Comparison of ENCODE assay signal across 10 cellular contexts in the genomic region with DNA sequence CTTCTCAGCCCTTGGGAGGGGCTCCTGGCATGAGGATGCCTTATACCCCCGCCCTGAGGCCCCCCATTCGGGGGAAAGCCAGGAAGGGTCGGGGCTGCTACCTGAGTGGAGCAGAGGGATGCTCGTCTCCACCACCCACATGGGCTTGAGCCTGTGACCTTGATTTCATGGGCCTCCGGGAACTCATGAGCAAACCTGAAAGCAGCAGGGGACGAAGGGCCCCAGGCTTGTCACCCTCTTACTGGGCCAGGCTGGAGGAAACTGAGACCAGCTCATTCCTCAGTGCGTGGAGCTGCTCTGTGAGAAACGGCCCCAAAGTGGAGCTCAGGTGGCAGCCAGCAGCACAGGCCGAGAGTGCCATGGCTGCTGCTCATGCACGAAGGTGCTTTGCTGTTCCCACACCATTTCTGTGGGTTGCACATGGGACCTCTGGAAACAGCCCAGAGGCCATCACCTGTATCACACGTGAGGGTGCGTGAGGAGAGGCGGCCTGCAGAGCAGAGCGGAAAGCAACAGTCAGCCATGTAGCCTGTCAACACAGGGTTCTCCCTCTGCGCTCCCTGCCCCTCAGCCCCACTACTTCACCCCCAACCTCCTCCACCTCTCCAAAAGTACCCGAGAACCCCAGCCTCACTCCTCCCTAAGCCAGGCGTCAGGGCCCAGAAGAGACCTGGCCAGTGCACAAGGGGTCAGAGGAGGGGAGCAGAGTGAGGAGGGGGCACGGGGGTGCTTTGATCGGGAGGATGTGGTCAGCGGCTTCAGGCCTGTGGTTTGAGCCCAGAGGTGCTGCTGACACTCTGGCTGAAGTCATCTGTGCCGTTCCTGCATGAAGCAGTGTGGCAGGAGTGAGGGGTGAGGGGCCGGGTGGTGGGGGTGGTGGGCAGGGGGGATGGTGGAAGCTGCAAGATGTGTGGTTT. TPM values are rescaled to one million over a fixed set of nuclear protein-coding genes. Genes with fewer than 3 reads are reported as not detected.
DNase-seq lines count a peak whose midpoint lies in the region; ATAC-seq and TF ChIP-seq lines count a peak whose summit lies in the region.
"Had no signal": no experiment of that assay in that cellular context is flagged by ENCODE, and none has a peak within 500 bp of the region (broad histone marks: within the 10 kb centered on the region; RNA-seq: fewer than 3 reads in every experiment).

No MANE protein-coding gene starts in this region.

- no peak for TF ChIP-seq CTCF in suprapubic skin (IDR thresholded peaks at IDR 0.05)

- no peak for TF ChIP-seq EP300 in suprapubic skin (IDR thresholded peaks at IDR 0.05)

- H3K27ac ChIP-seq in suprapubic skin: no peak overlapping the region
- H3K27ac ChIP-seq: neutrophil, SK-N-MC had no signal

- no peak overlapping the region for H3K4me3 ChIP-seq in suprapubic skin
- H3K4me3 ChIP-seq: SK-N-MC had no signal

- in situ Hi-C loops in GM18951 (cut with MboI; ENCODE audit: low sequenced_read_pairs, unreplicated experiment): no loop called here

- peaks cover 6% of the 10 kb centered on the region for H3K27me3 ChIP-seq in suprapubic skin

- DNase-seq in activated CD8-positive, alpha-beta memory T cell treated with anti-CD3 and anti-CD28 coated beads, Interleukin-2, amount 50 U/mL, for 24 hours (ENCODE audit: extremely low read depth): peak; percentile 55
- DNase-seq in stimulated activated CD4-positive, alpha-beta T cell treated with anti-CD3 and anti-CD28 coated beads, TNF-alpha, amount 100 ng/mL, for 24 hours (ENCODE audit: low read depth in 3 of 3): peak; percentile 40 to 79 (median 49)
- DNase-seq in suprapubic skin (ENCODE audit: low spot score in 2 of 2) (no peak), hypothalamus (lab: John Stamatoyannopoulos, UW) (no peak)

- peaks cover 19% of the 10 kb centered on the region for H3K4me1 ChIP-seq in suprapubic skin

- TF ChIP-seq POLR2A in GM18951 (IDR thresholded peaks at IDR 0.05; ENCODE audit: extremely low read depth, insufficient read depth, insufficient read length): peak; percentile 58
- no peak for TF ChIP-seq POLR2A in suprapubic skin (IDR thresholded peaks at IDR 0.05)

- no peaks in the 10 kb centered on the region for H3K36me3 ChIP-seq in suprapubic skin
- H3K36me3 ChIP-seq: neutrophil had no signal

- ATAC-seq in HG02885 (IDR thresholded peaks at IDR 0.05; ENCODE audit: poor library complexity, unreplicated experiment): peak; percentile 41
- ATAC-seq in esophagus mucosa: no peak

- H3K9me3 ChIP-seq in suprapubic skin: no peaks in the 10 kb centered on the region
- H3K9me3 ChIP-seq: neutrophil had no signal

- WGBS in suprapubic skin: 87% methylated on average over 14 of the region's 22 CpGs

RNA-seq across cellular contexts. Expression of gene IL2RB, which starts 14.2 kb away (rescaled TPM):
- total RNA-seq in suprapubic skin (10 to 100 TPM in 3 of 4 donors, 1 to 10 TPM in 1; 8.9 to 29.7 (median 12.4) TPM), esophagus mucosa (3.1 TPM)
- total RNA-seq: endothelial cell of umbilical vein had no signal

RNA-seq across cellular contexts. Expression of gene C1QTNF6, which starts 24.2 kb away (rescaled TPM):
- 1 to 10 TPM; 1.2 to 8.4 (median 2.7) TPM for total RNA-seq in suprapubic skin
- 2.0 TPM for total RNA-seq in esophagus mucosa

RNA-seq across cellular contexts. Expression of gene SSTR3, which starts 48.4 kb away (rescaled TPM):
- total RNA-seq in suprapubic skin: not detected
- not detected for total RNA-seq in esophagus mucosa
- total RNA-seq: endothelial cell of umbilical vein had no signal

RNA-seq across cellular contexts. Expression of gene TMPRSS6, which starts 54.4 kb away (rescaled TPM):
- total RNA-seq in suprapubic skin: 1 to 10 TPM in 2 of 4 donors, under 1 TPM in 2; 0.30 to 3.8 (median 1.0) TPM
- total RNA-seq in esophagus mucosa: not detected
- total RNA-seq: endothelial cell of umbilical vein had no signal

Comparison
In these comparisons a context has a peak if more than half of its experiments do, and no peak if none do; other contexts are left out.
1. DNase-seq: peak in activated CD8-positive, alpha-beta memory T cell treated with anti-CD3 and anti-CD28 coated beads, Interleukin-2, amount 50 U/mL, for 24 hours (single experiment) and stimulated activated CD4-positive, alpha-beta T cell treated with anti-CD3 and anti-CD28 coated beads, TNF-alpha, amount 100 ng/mL, for 24 hours (3 of 3); none in suprapubic skin (0 of 2) and hypothalamus (0 of 51).